Comparison of ENCODE assay signal across 22 cellular contexts in the genomic region with DNA sequence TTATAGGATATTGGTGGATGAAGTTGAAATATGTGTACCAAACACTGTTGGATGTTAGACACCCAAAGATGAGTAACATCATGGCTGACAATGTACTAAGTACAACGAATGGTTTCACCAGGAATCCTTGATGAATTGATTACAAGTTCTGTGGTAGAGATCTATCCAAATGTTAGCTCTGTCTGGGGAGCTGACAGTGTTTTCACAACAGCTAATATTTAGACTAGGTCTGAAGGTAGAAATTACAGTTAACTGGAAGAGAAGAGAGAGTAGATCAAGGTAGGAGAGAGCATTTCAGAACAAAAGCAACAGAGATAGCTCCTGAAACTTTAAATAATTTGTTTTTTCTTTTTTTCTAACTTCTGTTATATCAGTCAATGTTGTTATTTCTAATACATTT. TPM values are rescaled to one million over a fixed set of nuclear protein-coding genes. Genes with fewer than 3 reads are reported as not detected.
DNase-seq lines count a peak whose midpoint lies in the region; ATAC-seq and TF ChIP-seq lines count a peak whose summit lies in the region.
"Had no signal": no experiment of that assay in that cellular context is flagged by ENCODE, and none has a peak within 500 bp of the region (broad histone marks: within the 10 kb centered on the region; RNA-seq: fewer than 3 reads in every experiment).

No MANE protein-coding gene starts in this region.

- H3K27me3 ChIP-seq in RWPE2 (ENCODE audit: insufficient read depth, poor library complexity, severe bottlenecking) (no peaks in the 10 kb centered on the region), hepatocyte (no peaks in the 10 kb centered on the region), psoas muscle (ENCODE audit: insufficient read depth in 3 of 3, low read length in 2 of 3) (no peaks in the 10 kb centered on the region)

- H3K27me3 Mint-ChIP-seq in Calu3 (ENCODE audit: unreplicated experiment) (no peaks in the 10 kb centered on the region), progenitor cell of endocrine pancreas (no peaks in the 10 kb centered on the region)
- H3K27me3 Mint-ChIP-seq: IgD-negative memory B cell had no signal

- peak overlapping the region; percentile 36 for H3K4me3 Mint-ChIP-seq in Calu3 (ENCODE audit: low read depth, unreplicated experiment)
- no peak overlapping the region for H3K4me3 Mint-ChIP-seq in progenitor cell of endocrine pancreas (ENCODE audit: low read depth)

- DNase-seq in Calu3: no peak
- DNase-seq in RWPE2 (ENCODE audit: low spot score): no peak
- DNase-seq in hepatocyte (ENCODE audit: low spot score): no peak
- no peak for DNase-seq in progenitor cell of endocrine pancreas (ENCODE audit: low spot score, unreplicated experiment)
- no peak for DNase-seq in EL
- DNase-seq in AG08395 (ENCODE audit: low spot score): no peak
- DNase-seq in psoas muscle: no peak
- DNase-seq: C1 segment of cervical spinal cord, DMS 273 treated with DMSO at 0.1 percent for 48 hours, GM23248, Karpas-422, MM.1S, NCI-H1092 treated with DMSO at 0.1 percent for 48 hours, NCI-H2081, NCI-H2171 treated with DMSO at 0.1 percent for 48 hours, NCI-H446, SHP77, SK-N-SH had no signal

- H3K27ac ChIP-seq in RWPE2 (ENCODE audit: poor library complexity, severe bottlenecking) (peak overlapping the region; percentile 79), hepatocyte (peak overlapping the region; percentile 71), psoas muscle (no peak overlapping the region)
- H3K27ac ChIP-seq: GM23248 had no signal

- H3K4me2 ChIP-seq in hepatocyte: peak overlapping the region; percentile 30
- H3K4me2 ChIP-seq: SK-N-SH had no signal

- peaks cover 20% of the 10 kb centered on the region for H3K4me1 ChIP-seq in RWPE2 (ENCODE audit: insufficient read depth, poor library complexity, severe bottlenecking)
- no peaks in the 10 kb centered on the region for H3K4me1 ChIP-seq in hepatocyte (ENCODE audit: insufficient read depth)
- no peaks in the 10 kb centered on the region for H3K4me1 ChIP-seq in psoas muscle
- H3K4me1 ChIP-seq: HAP-1 had no signal

- peaks cover 28% of the 10 kb centered on the region for H3K4me1 Mint-ChIP-seq in Calu3 (ENCODE audit: low read depth, unreplicated experiment)
- H3K4me1 Mint-ChIP-seq in progenitor cell of endocrine pancreas (ENCODE audit: low read depth): peaks cover 28% of the 10 kb centered on the region

- ATAC-seq in RWPE2 (ENCODE audit: low read depth) (no peak), GM21390 (IDR thresholded peaks at IDR 0.05; ENCODE audit: unreplicated experiment) (no peak), psoas muscle (no peak)

- H3K9me3 ChIP-seq in RWPE2 (ENCODE audit: severe bottlenecking) (no peaks in the 10 kb centered on the region), hepatocyte (ENCODE audit: low read depth) (no peaks in the 10 kb centered on the region), psoas muscle (no peaks in the 10 kb centered on the region)
- H3K9me3 ChIP-seq: HAP-1, SK-N-SH had no signal

- H3K9me3 Mint-ChIP-seq in Calu3 (ENCODE audit: low read depth, unreplicated experiment) (no peaks in the 10 kb centered on the region), progenitor cell of endocrine pancreas (ENCODE audit: low read depth) (no peaks in the 10 kb centered on the region)

- WGBS in hepatocyte (ENCODE audit: low lambda C conversion rate, missing lambda C conversion rate): 62% methylated on average over 1 of the region's 1 CpG
- 60 to 84% (median 76%) methylated on average over 1 of the region's 1 CpG for WGBS in psoas muscle, 3 donors

- peak overlapping the region; percentile 95 for H3K27ac Mint-ChIP-seq in Calu3 (ENCODE audit: unreplicated experiment)
- peak overlapping the region; percentile 85 for H3K27ac Mint-ChIP-seq in progenitor cell of endocrine pancreas
- H3K27ac Mint-ChIP-seq: IgD-negative memory B cell had no signal

- H3K36me3 ChIP-seq in RWPE2 (ENCODE audit: low read depth) (0 out of 2 replicates have a peak, but pooled peaks cover 4% of the 10 kb centered on the region), hepatocyte (replicated peaks; ENCODE audit: insufficient read depth, low read depth) (no peaks in the 10 kb centered on the region), psoas muscle (ENCODE audit: insufficient read depth in 1 of 2, low read depth in 1 of 2) (peaks cover 0 to 32% of the 10 kb centered on the region in 2 donors)
- H3K36me3 ChIP-seq: HAP-1 had no signal

- CTCF ChIA-PET in Calu3 (lab: Charles Lee): no interaction called here

- H3K36me3 Mint-ChIP-seq in Calu3 (ENCODE audit: insufficient read depth, unreplicated experiment) (peaks cover 7% of the 10 kb centered on the region), progenitor cell of endocrine pancreas (ENCODE audit: insufficient read depth) (peaks cover 11% of the 10 kb centered on the region)

- BruUV-seq in Calu3 (replicated peaks; lab: Mats Ljungman, UMichigan): no TSS peak

- TF ChIP-seq CTCF in Calu3 (IDR thresholded peaks at IDR 0.05; ENCODE audit: unreplicated experiment) (no peak), RWPE2 (IDR thresholded peaks at IDR 0.05; ENCODE audit: poor library complexity, severe bottlenecking) (no peak), hepatocyte (IDR thresholded peaks at IDR 0.05; ENCODE audit: poor library complexity) (no peak), progenitor cell of endocrine pancreas (IDR thresholded peaks at IDR 0.05; ENCODE audit: unreplicated experiment) (no peak), psoas muscle (IDR thresholded peaks at IDR 0.05) (no peak)

- no peak overlapping the region for H2AFZ ChIP-seq in hepatocyte
- H2AFZ ChIP-seq: GM23248 had no signal

- H3K4me3 ChIP-seq in RWPE2 (ENCODE audit: severe bottlenecking) (no peak overlapping the region), hepatocyte (no peak overlapping the region), psoas muscle (no peak overlapping the region)
- H3K4me3 ChIP-seq: GM12878, GM23248, HAP-1 had no signal

- intact Hi-C loops in Calu3 (cut with micrococcal nuclease; ENCODE audit: unreplicated experiment): no loop called here
- intact Hi-C loops in psoas muscle (cut with DNase I): no loop called here

- no peaks in the 10 kb centered on the region for H4K20me1 ChIP-seq in hepatocyte (ENCODE audit: insufficient read depth, poor library complexity, severe bottlenecking)

- H3K79me2 ChIP-seq in hepatocyte: peaks cover 23% of the 10 kb centered on the region

- no peaks in the 10 kb centered on the region for H3K9me2 ChIP-seq in hepatocyte (replicated peaks; ENCODE audit: insufficient read depth)
- H3K9me2 ChIP-seq: SK-N-SH had no signal

RNA-seq across cellular contexts. Expression of a gene that starts 44.9 kb away (rescaled TPM):
- total RNA-seq in Calu3 (2022) (29.8 and 31.0 TPM in 2 replicates), hepatocyte (64.7 and 66.2 TPM in 2 replicates), progenitor cell of endocrine pancreas (41.9 and 49.8 TPM in 2 replicates), psoas muscle (10 to 100 TPM; 18.6 to 31.5 (median 19.7) TPM)
- polyA plus RNA-seq in hepatocyte (50.6 and 57.2 TPM in 2 replicates), psoas muscle (10 to 100 TPM; 14.3 to 25.0 (median 20.3) TPM)
